In genomic region chr7:140048989-140049338, GRCh38 we compare ENCODE assay signal across 18 cellular contexts.
"Had no signal": no experiment of that assay in that cellular context is flagged by ENCODE, and none has a peak within 500 bp of the region (broad histone marks: within the 10 kb centered on the region; RNA-seq: fewer than 3 reads in every experiment).

No MANE protein-coding gene starts in this region.

- H3K27ac ChIP-seq: cardiac muscle cell, suprapubic skin had no signal

- H3K9me3 Mint-ChIP-seq: activated naive CD4-positive, alpha-beta T cell treated with anti-CD3 and anti-CD28 coated beads for 36 hours; activated T-helper 2 cell treated with anti-CD3 and anti-CD28 coated beads, Interferon-gamma antibody, Interleukin-2, Interleukin-4, amounts not matched to agents 10 μg/mL and 5 μg/mL and 100 μg/mL, durations not matched to agents 14 hours and 24 hours and 36 hours; natural killer cell treated with Interleukin-12 subunit alpha and Interleukin-12 subunit beta and Interleukin-15 and Interleukin-18, amount 100 ng/mL, for 72 hours; stimulated activated naive CD8-positive, alpha-beta T cell treated with anti-CD3 and anti-CD28 coated beads, Interleukin-15, Interleukin-2, amounts not matched to agents 100 ng/mL and 50 ng/mL, for 24 hours; T-cell had no signal

- H3K4me3 ChIP-seq: cardiac muscle cell, coronary artery, left lung, right lobe of liver, suprapubic skin, upper lobe of left lung had no signal

- DNase-seq: activated CD4-positive, alpha-beta T cell treated with anti-CD3 and anti-CD28 coated beads for 1 hour; activated CD4-positive, alpha-beta T cell treated with anti-CD3 and anti-CD28 coated beads, Interleukin-2, amount 50 U/mL, for 48 hours; activated naive CD4-positive, alpha-beta T cell treated with anti-CD3 and anti-CD28 coated beads for 36 hours; activated T-cell treated with anti-CD3 and anti-CD28 coated beads, Interleukin-2, amount 50 U/mL, for 1 hour; effector CD4-positive, alpha-beta T cell; islet precursor cell; left lung; mesendoderm; T-cell; T1000; upper lobe of left lung had no signal

- H3K27me3 Mint-ChIP-seq: natural killer cell treated with Interleukin-12 subunit alpha and Interleukin-12 subunit beta and Interleukin-15 and Interleukin-18, amount 100 ng/mL, for 72 hours; stimulated activated naive CD8-positive, alpha-beta T cell treated with anti-CD3 and anti-CD28 coated beads, Interleukin-15, Interleukin-2, amounts not matched to agents 100 ng/mL and 50 ng/mL, for 24 hours; T-cell had no signal

- H3K9me3 ChIP-seq: left lung, right lobe of liver, suprapubic skin, upper lobe of left lung had no signal

- H3K27me3 ChIP-seq: cardiac muscle cell, left lung, right lobe of liver, suprapubic skin, upper lobe of left lung had no signal

- H3K4me1 ChIP-seq: suprapubic skin had no signal

- ATAC-seq: T-cell had no signal

- H3K36me3 ChIP-seq: cardiac muscle cell had no signal

- H3K27ac Mint-ChIP-seq: activated naive CD4-positive, alpha-beta T cell treated with anti-CD3 and anti-CD28 coated beads for 36 hours; activated T-helper 2 cell treated with anti-CD3 and anti-CD28 coated beads, Interferon-gamma antibody, Interleukin-2, Interleukin-4, amounts not matched to agents 10 μg/mL and 5 μg/mL and 100 μg/mL, durations not matched to agents 14 hours and 24 hours and 36 hours; natural killer cell treated with Interleukin-12 subunit alpha and Interleukin-12 subunit beta and Interleukin-15 and Interleukin-18, amount 100 ng/mL, for 72 hours; stimulated activated naive CD8-positive, alpha-beta T cell treated with anti-CD3 and anti-CD28 coated beads, Interleukin-15, Interleukin-2, amounts not matched to agents 100 ng/mL and 50 ng/mL, for 24 hours had no signal

- H3K4me3 Mint-ChIP-seq: activated naive CD4-positive, alpha-beta T cell treated with anti-CD3 and anti-CD28 coated beads for 36 hours; natural killer cell treated with Interleukin-12 subunit alpha and Interleukin-12 subunit beta and Interleukin-15 and Interleukin-18, amount 100 ng/mL, for 72 hours; stimulated activated naive CD8-positive, alpha-beta T cell treated with anti-CD3 and anti-CD28 coated beads, Interleukin-15, Interleukin-2, amounts not matched to agents 100 ng/mL and 50 ng/mL, for 24 hours; T-cell had no signal
